ENCODE assay signal across 32 cellular contexts in the genomic region with DNA sequence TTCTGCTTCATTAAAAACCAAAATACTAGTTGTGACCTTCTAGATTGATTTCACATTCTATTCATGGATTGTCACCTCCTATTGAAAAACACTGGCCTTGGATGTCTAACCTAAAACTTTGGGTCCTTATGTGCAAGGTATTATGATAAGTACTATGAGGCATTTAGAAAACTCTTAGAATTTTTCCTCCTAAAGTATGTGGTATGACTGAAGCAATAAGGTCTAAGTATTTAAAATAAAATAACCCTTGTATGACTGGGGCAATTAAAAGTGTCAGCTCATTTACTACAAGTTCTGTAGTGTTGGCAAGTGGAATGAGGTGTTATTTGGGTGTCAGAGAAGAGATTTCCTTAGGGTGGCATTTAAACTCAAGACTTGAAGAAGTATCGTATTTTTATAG. TPM values are rescaled to one million over a fixed set of nuclear protein-coding genes. Genes with fewer than 3 reads are reported as not detected.
A peak's percentile ranks its signal among the peaks of the same experiment; 100 is the strongest.
DNase-seq lines count a peak whose midpoint lies in the region; ATAC-seq lines count a peak whose summit lies in the region.
"Had no signal": no experiment of that assay in that cellular context is flagged by ENCODE, and none has a peak within 500 bp of the region (broad histone marks: within the 10 kb centered on the region; RNA-seq: fewer than 3 reads in every experiment).

No MANE protein-coding gene starts in this region.

- no peak overlapping the region for H3K4me3 Mint-ChIP-seq in activated naive CD4-positive, alpha-beta T cell treated with anti-CD3 and anti-CD28 coated beads for 36 hours
- peak overlapping the region; percentile 30 for H3K4me3 Mint-ChIP-seq in activated T-helper 17 cell treated with anti-CD3 and anti-CD28 coated beads, Interleukin-2, amount 50 U/mL, for 72 hours
- H3K4me3 Mint-ChIP-seq in naive thymus-derived CD8-positive, alpha-beta T cell, result peak overlapping the region in 8 of 10 donors; percentile 15 to 64 (median 50)
- H3K4me3 Mint-ChIP-seq: activated CD4-positive, alpha-beta memory T cell treated with anti-CD3 and anti-CD28 coated beads for 36 hours; B cell; neural crest cell; stimulated activated effector memory CD8-positive, alpha-beta T cell treated with anti-CD3 and anti-CD28 coated beads, Interleukin-12 subunit alpha, Interleukin-12 subunit beta, amount 100 ng/mL, for 72 hours; type B pancreatic cell had no signal

- H3K36me3 ChIP-seq in GM23248 (ENCODE audit: low read depth), result no peaks in the 10 kb centered on the region
- H3K36me3 ChIP-seq: lower lobe of right lung, pancreas had no signal

- no peaks in the 10 kb centered on the region for H3K9me3 Mint-ChIP-seq in activated naive CD4-positive, alpha-beta T cell treated with anti-CD3 and anti-CD28 coated beads for 36 hours
- H3K9me3 Mint-ChIP-seq in activated T-helper 17 cell treated with anti-CD3 and anti-CD28 coated beads, Interleukin-2, amount 50 U/mL, for 72 hours, result no peaks in the 10 kb centered on the region
- H3K9me3 Mint-ChIP-seq in naive thymus-derived CD8-positive, alpha-beta T cell, result no peaks in the 10 kb centered on the region
- H3K9me3 Mint-ChIP-seq: activated CD4-positive, alpha-beta memory T cell treated with anti-CD3 and anti-CD28 coated beads for 36 hours; neural crest cell; stimulated activated effector memory CD8-positive, alpha-beta T cell treated with anti-CD3 and anti-CD28 coated beads, Interleukin-12 subunit alpha, Interleukin-12 subunit beta, amount 100 ng/mL, for 72 hours; type B pancreatic cell had no signal

- no peak overlapping the region for H2AFZ ChIP-seq in GM23248

- ATAC-seq in activated T-helper 17 cell treated with anti-CD3 and anti-CD28 coated beads, Interleukin-2, amount 50 U/mL, for 72 hours (replicated peaks), result no peak
- ATAC-seq in naive thymus-derived CD8-positive, alpha-beta T cell, result no peak
- ATAC-seq in HG02798 (IDR thresholded peaks at IDR 0.05; ENCODE audit: poor library complexity, unreplicated experiment), result no peak
- ATAC-seq: body of pancreas; lower lobe of right lung; pancreas; stimulated activated effector memory CD8-positive, alpha-beta T cell treated with anti-CD3 and anti-CD28 coated beads, Interleukin-12 subunit alpha, Interleukin-12 subunit beta, amount 100 ng/mL, for 72 hours had no signal

- peaks cover 28% of the 10 kb centered on the region; the same call in 1 of the 2 replicates for H4K20me1 ChIP-seq in GM23248 (ENCODE audit: insufficient read depth)

- no peak overlapping the region for H3K9ac ChIP-seq in GM23248

- in situ Hi-C loops in GM23248 (cut with MboI), result no loop called here

- H3K27me3 Mint-ChIP-seq in activated naive CD4-positive, alpha-beta T cell treated with anti-CD3 and anti-CD28 coated beads for 36 hours (ENCODE audit: low read depth), result no peaks in the 10 kb centered on the region
- no peaks in the 10 kb centered on the region for H3K27me3 Mint-ChIP-seq in activated T-helper 17 cell treated with anti-CD3 and anti-CD28 coated beads, Interleukin-2, amount 50 U/mL, for 72 hours
- H3K27me3 Mint-ChIP-seq in naive thymus-derived CD8-positive, alpha-beta T cell, result no peaks in the 10 kb centered on the region
- H3K27me3 Mint-ChIP-seq: activated CD4-positive, alpha-beta memory T cell treated with anti-CD3 and anti-CD28 coated beads for 36 hours; B cell; type B pancreatic cell had no signal

- H3K4me1 ChIP-seq in GM23248 (ENCODE audit: insufficient read depth), result peaks cover 55% of the 10 kb centered on the region

- CTCF ChIA-PET in activated naive CD4-positive, alpha-beta T cell treated with anti-CD3 and anti-CD28 coated beads for 36 hours (lab: Charles Lee), result interaction anchor here (1.4 to 1.7 kb wide), 2 partner anchors 8 to 39 kb away, joined by 3 read pairs; no protein-coding TSS in a partner anchor

- peak overlapping the region; percentile 30 for H3K27ac ChIP-seq in GM23248
- H3K27ac ChIP-seq: body of pancreas, dorsolateral prefrontal cortex, lower lobe of right lung, pancreas had no signal

- H3K9me2 ChIP-seq in GM23248 (ENCODE audit: insufficient read depth), result no peaks in the 10 kb centered on the region

- H3K27ac Mint-ChIP-seq in activated naive CD4-positive, alpha-beta T cell treated with anti-CD3 and anti-CD28 coated beads for 36 hours, result peak overlapping the region; percentile 15
- H3K27ac Mint-ChIP-seq in activated T-helper 17 cell treated with anti-CD3 and anti-CD28 coated beads, Interleukin-2, amount 50 U/mL, for 72 hours, result no peak overlapping the region
- peak overlapping the region in 4 of 10 donors; percentile 46 to 74 (median 50) for H3K27ac Mint-ChIP-seq in naive thymus-derived CD8-positive, alpha-beta T cell
- H3K27ac Mint-ChIP-seq: activated CD4-positive, alpha-beta memory T cell treated with anti-CD3 and anti-CD28 coated beads for 36 hours; B cell; stimulated activated effector memory CD8-positive, alpha-beta T cell treated with anti-CD3 and anti-CD28 coated beads, Interleukin-12 subunit alpha, Interleukin-12 subunit beta, amount 100 ng/mL, for 72 hours; type B pancreatic cell had no signal

- intact Hi-C loops in activated naive CD4-positive, alpha-beta T cell treated with anti-CD3 and anti-CD28 coated beads for 36 hours (cut with micrococcal nuclease), result no loop called here

- no peak overlapping the region for H3K4me3 ChIP-seq in GM23248
- H3K4me3 ChIP-seq: body of pancreas, dorsolateral prefrontal cortex, lower lobe of right lung, pancreas had no signal

- WGBS in GM23248 (ENCODE audit: low coverage in 1 of 2, low lambda C conversion rate in 2 of 2, missing lambda C conversion rate in 2 of 2), 2 experiments, result 90 to 100% methylated on average over 1 of the region's 1 CpG

- peaks cover 8% of the 10 kb centered on the region for H3K36me3 Mint-ChIP-seq in activated naive CD4-positive, alpha-beta T cell treated with anti-CD3 and anti-CD28 coated beads for 36 hours (ENCODE audit: low read depth)
- peaks cover 23% of the 10 kb centered on the region for H3K36me3 Mint-ChIP-seq in activated T-helper 17 cell treated with anti-CD3 and anti-CD28 coated beads, Interleukin-2, amount 50 U/mL, for 72 hours (ENCODE audit: low read depth)
- H3K36me3 Mint-ChIP-seq in naive thymus-derived CD8-positive, alpha-beta T cell, result peaks cover 0 to 2% (median 0%) of the 10 kb centered on the region in 3 donors

- peaks cover 46% of the 10 kb centered on the region for H3K4me1 Mint-ChIP-seq in activated naive CD4-positive, alpha-beta T cell treated with anti-CD3 and anti-CD28 coated beads for 36 hours (ENCODE audit: low read depth)
- peaks cover 42% of the 10 kb centered on the region for H3K4me1 Mint-ChIP-seq in activated T-helper 17 cell treated with anti-CD3 and anti-CD28 coated beads, Interleukin-2, amount 50 U/mL, for 72 hours
- H3K4me1 Mint-ChIP-seq in naive thymus-derived CD8-positive, alpha-beta T cell, result peaks cover 29 to 53% (median 38%) of the 10 kb centered on the region in 4 donors

- DNase-seq in activated naive CD4-positive, alpha-beta T cell treated with anti-CD3 and anti-CD28 coated beads for 36 hours, result no peak
- DNase-seq in activated naive CD4-positive, alpha-beta T cell (lab: John Stamatoyannopoulos, UW), result no peak
- DNase-seq in GM23248 (peak; percentile 32), NCI-H2227 (lab: John Stamatoyannopoulos, UW; ENCODE audit: unreplicated experiment) (no peak), inferior parietal cortex (ENCODE audit: extremely low spot score) (no peak)
- no peak for DNase-seq in naive thymus-derived CD8-positive, alpha-beta T cell
- DNase-seq: ACHN; activated CD4-positive, alpha-beta memory T cell treated with anti-CD3 and anti-CD28 coated beads for 36 hours; activated CD4-positive, CD25-positive, alpha-beta regulatory T cell; activated CD8-positive, alpha-beta memory T cell treated with anti-CD3 and anti-CD28 coated beads, Interleukin-2, amount 50 U/mL, for 48 hours; activated gamma-delta T cell; body of pancreas; DMS 273 treated with DMSO at 0.1 percent for 48 hours; dorsolateral prefrontal cortex; foreskin melanocyte; H7; Kasumi-1; lower lobe of right lung; MV-4-11; NCI-H1436; NCI-H446 treated with DMSO at 0.1 percent for 48 hours; NCI-H774; pancreas; retina; SIG-M5; substantia nigra had no signal

- H3K9me3 ChIP-seq in GM23248 (ENCODE audit: low read depth), result no peaks in the 10 kb centered on the region
- H3K9me3 ChIP-seq: body of pancreas, lower lobe of right lung, pancreas had no signal

- H3K4me2 ChIP-seq in GM23248 (ENCODE audit: unreplicated experiment), result peak overlapping the region; percentile 22

- H3K79me2 ChIP-seq in GM23248 (ENCODE audit: insufficient read depth), result peaks cover 100% of the 10 kb centered on the region

- POLR2A ChIA-PET in naive thymus-derived CD8-positive, alpha-beta T cell (lab: Charles Lee), result interaction anchor here (0.6 kb wide), 1 partner anchor 12 kb away, joined by 10 read pairs; no protein-coding TSS in a partner anchor

- peaks cover 38% of the 10 kb centered on the region for H3F3A ChIP-seq in GM23248 (ENCODE audit: insufficient read depth)

- no peaks in the 10 kb centered on the region for H3K27me3 ChIP-seq in GM23248 (replicated peaks; ENCODE audit: insufficient read depth)
- H3K27me3 ChIP-seq: body of pancreas, dorsolateral prefrontal cortex, pancreas had no signal

RNA-seq across cellular contexts. Expression of a gene that starts 15.1 kb away (rescaled TPM):
- total RNA-seq in activated naive CD4-positive, alpha-beta T cell treated with anti-CD3 and anti-CD28 coated beads for 36 hours, result 100 to 1,000 TPM; 105 to 109 TPM
- total RNA-seq in GM23248 (2014; rRNA removed; shearing (Covaris generic)), result 87.2 and 131 TPM in 2 replicates
- polyA plus RNA-seq in GM23248 (2016; fragmentation: Nextera tagmentation; extraction: Ambion mirVana), result 52.5 and 54.3 TPM in 2 replicates
- total RNA-seq in activated T-helper 17 cell treated with anti-CD3 and anti-CD28 coated beads, Interleukin-2, amount 50 U/mL, for 72 hours, result 100 to 1,000 TPM in 1 of 2 donors, 10 to 100 TPM in 1; 77.3 to 108 TPM
- 10 to 100 TPM; 69.0 to 74.8 TPM for total RNA-seq in naive thymus-derived CD8-positive, alpha-beta T cell
- 10 to 100 TPM; 13.3 to 30.2 (median 28.1) TPM for polyA plus RNA-seq in naive thymus-derived CD8-positive, alpha-beta T cell
